Comparison of ENCODE assay signal across 27 cellular contexts in genomic region chr1:7285856-7286454, GRCh38.
A peak's percentile ranks its signal among the peaks of the same experiment; 100 is the strongest.
DNase-seq lines count a peak whose midpoint lies in the region; ATAC-seq, FAIRE-seq and TF ChIP-seq lines count a peak whose summit lies in the region.
"Had no signal": no experiment of that assay in that cellular context is flagged by ENCODE, and none has a peak within 500 bp of the region (broad histone marks: within the 10 kb centered on the region; RNA-seq: fewer than 3 reads in every experiment).

No MANE protein-coding gene starts in this region.

- no peak overlapping the region for H4K8ac ChIP-seq in neuronal stem cell (ENCODE audit: low read depth, low read length)

- no peak for DNase-seq in HepG2 (ENCODE audit: low spot score)
- no peak for DNase-seq in right lobe of liver
- DNase-seq in endodermal cell, result peak; percentile 25
- DNase-seq in neuronal stem cell (ENCODE audit: low spot score), result no peak
- DNase-seq in ureter (ENCODE audit: low spot score), result peak; percentile 34
- DNase-seq in stimulated activated naive CD8-positive, alpha-beta T cell treated with anti-CD3 and anti-CD28 coated beads, Interleukin-15, Interleukin-2, amounts not matched to agents 100 U/mL and 50 U/mL, for 24 hours, result no peak
- no peak for DNase-seq in left ventricle myocardium inferior
- no peak for DNase-seq in frontal cortex (ENCODE audit: low spot score in 2 of 2)
- DNase-seq: 8988T; ACHN; AML-193; BE2C; CD4-positive, alpha-beta T cell; CD8-positive, alpha-beta memory T cell; DMS 273 treated with DMSO at 0.1 percent for 48 hours; DMS79; GF-D8; HFFc6 had no signal

- no peaks in the 10 kb centered on the region for H3K4me1 ChIP-seq in HepG2 (ENCODE audit: insufficient read depth, low read length)
- no peaks in the 10 kb centered on the region for H3K4me1 ChIP-seq in right lobe of liver
- no peaks in the 10 kb centered on the region for H3K4me1 ChIP-seq in endodermal cell (ENCODE audit: control insufficient read depth, insufficient read depth, low read length)
- H3K4me1 ChIP-seq in neuronal stem cell (ENCODE audit: control insufficient read depth in 2 of 2, insufficient read depth in 1 of 2, low read depth in 1 of 2, low read length in 2 of 2), result peaks cover 0 to 1% of the 10 kb centered on the region in 2 donors
- H3K4me1 ChIP-seq in left ventricle myocardium inferior, result peaks cover 3% of the 10 kb centered on the region
- H3K4me1 ChIP-seq: BE2C; BLaER1 treated with 17β-estradiol and CSF1 and Interleukin-3, amounts not matched to agents 10 nM and 100 nM; HAP-1 had no signal

- H2BK120ac ChIP-seq in neuronal stem cell (ENCODE audit: low read depth, low read length), result no peak overlapping the region

- H3K27ac ChIP-seq in HepG2 (ENCODE audit: extremely low read length, insufficient read depth, low read length) (no peak overlapping the region), right lobe of liver (no peak overlapping the region), endodermal cell (ENCODE audit: low read depth, low read length) (no peak overlapping the region), neuronal stem cell (replicated peaks; ENCODE audit: low read length) (no peak overlapping the region), left ventricle myocardium inferior (replicated peaks) (no peak overlapping the region)
- H3K27ac ChIP-seq: BLaER1 treated with 17β-estradiol and CSF1 and Interleukin-3, amounts not matched to agents 10 nM and 100 nM had no signal

- H3K79me2 ChIP-seq in HepG2 (ENCODE audit: insufficient read depth, low read length), result no peaks in the 10 kb centered on the region

- H3K4me2 ChIP-seq in HepG2 (ENCODE audit: low read depth, low read length) (no peak overlapping the region), neuronal stem cell (ENCODE audit: insufficient read depth, low read length, poor library complexity, severe bottlenecking) (no peak overlapping the region)
- H3K4me2 ChIP-seq: A549; BLaER1 treated with 17β-estradiol and CSF1 and Interleukin-3, amounts not matched to agents 10 nM and 100 nM; GM23338 had no signal

- H3K27me3 Mint-ChIP-seq in endodermal cell (ENCODE audit: insufficient read depth), result no peaks in the 10 kb centered on the region

- no peak overlapping the region for H2AK5ac ChIP-seq in neuronal stem cell (ENCODE audit: low read depth, low read length)

- H4K20me1 ChIP-seq in HepG2 (ENCODE audit: insufficient read depth, low read length), result no peaks in the 10 kb centered on the region
- H4K20me1 ChIP-seq: BLaER1 treated with 17β-estradiol and CSF1 and Interleukin-3, amounts not matched to agents 10 nM and 100 nM had no signal

- H2BK5ac ChIP-seq in neuronal stem cell (ENCODE audit: low read length), result no peak overlapping the region

- POLR2A ChIA-PET in HepG2 (lab: Yijun Ruan, JAX), result no interaction called here

- TF ChIP-seq POLR2A in HepG2 (IDR thresholded peaks at IDR 0.05; ENCODE audit: insufficient read depth in 1 of 2, low read depth in 2 of 2, low read length in 2 of 2) (no peak), right lobe of liver (IDR thresholded peaks at IDR 0.05) (no peak)

- H3K23ac ChIP-seq in neuronal stem cell (ENCODE audit: low read depth, low read length, poor library complexity), result no peak overlapping the region

- H3K9me3 Mint-ChIP-seq in endodermal cell, result no peaks in the 10 kb centered on the region
- H3K9me3 Mint-ChIP-seq: CD4-positive, alpha-beta T cell; GM23338 had no signal

- FAIRE-seq in HepG2 (lab: Jason Lieb, UNC) (no peak), frontal cortex (lab: Jason Lieb, UNC) (no peak)
- FAIRE-seq: A549, D721Med, GM12891, GM18507, H54 had no signal

- H3K36me3 ChIP-seq in HepG2 (replicated peaks in 1 of 2; ENCODE audit: control insufficient read depth in 1 of 2, insufficient read depth in 2 of 2, low read length in 2 of 2), result no peaks in the 10 kb centered on the region
- no peaks in the 10 kb centered on the region for H3K36me3 ChIP-seq in right lobe of liver
- H3K36me3 ChIP-seq in endodermal cell (ENCODE audit: control insufficient read depth, insufficient read depth, low read length), result no peaks in the 10 kb centered on the region
- no peaks in the 10 kb centered on the region for H3K36me3 ChIP-seq in neuronal stem cell (replicated peaks in 1 of 2; ENCODE audit: control insufficient read depth in 2 of 2, insufficient read depth in 2 of 2, low read length in 2 of 2)
- no peaks in the 10 kb centered on the region for H3K36me3 ChIP-seq in left ventricle myocardium inferior
- H3K36me3 ChIP-seq: BE2C; BLaER1 treated with 17β-estradiol and CSF1 and Interleukin-3, amounts not matched to agents 10 nM and 100 nM; HAP-1 had no signal

- ATAC-seq in HepG2 (no peak), right lobe of liver (no peak)
- no peak for ATAC-seq in stimulated activated naive CD8-positive, alpha-beta T cell treated with anti-CD3 and anti-CD28 coated beads, Interleukin-15, Interleukin-2, amounts not matched to agents 100 U/mL and 50 U/mL, for 24 hours
- ATAC-seq: A549, GM23338 had no signal

- no peak overlapping the region for H3K27ac Mint-ChIP-seq in endodermal cell
- H3K27ac Mint-ChIP-seq: CD14-positive monocyte; CD4-positive, alpha-beta T cell; CD8-positive, alpha-beta memory T cell; GM23338 had no signal

- no peak overlapping the region for H4K91ac ChIP-seq in neuronal stem cell (ENCODE audit: low read depth, low read length, poor library complexity)

- no peak overlapping the region for H3K14ac ChIP-seq in neuronal stem cell (ENCODE audit: low read length)

- no peak overlapping the region for H3K4ac ChIP-seq in neuronal stem cell (ENCODE audit: low read length)

- no peaks in the 10 kb centered on the region for H3K9me3 ChIP-seq in HepG2 (ENCODE audit: low read length)
- H3K9me3 ChIP-seq in right lobe of liver, result no peaks in the 10 kb centered on the region
- H3K9me3 ChIP-seq in endodermal cell (ENCODE audit: control insufficient read depth, low read length), result no peaks in the 10 kb centered on the region
- no peaks in the 10 kb centered on the region for H3K9me3 ChIP-seq in neuronal stem cell (replicated peaks in 1 of 2; ENCODE audit: control insufficient read depth in 2 of 2, insufficient read depth in 1 of 2, low read depth in 1 of 2, low read length in 2 of 2)
- no peaks in the 10 kb centered on the region for H3K9me3 ChIP-seq in left ventricle myocardium inferior (replicated peaks)
- H3K9me3 ChIP-seq: A549, BE2C, HAP-1 had no signal

- no peak overlapping the region for H2BK12ac ChIP-seq in neuronal stem cell (ENCODE audit: low read length)

- H3K36me3 Mint-ChIP-seq in endodermal cell (ENCODE audit: low read depth), result no peaks in the 10 kb centered on the region
- H3K36me3 Mint-ChIP-seq: CD14-positive monocyte; CD8-positive, alpha-beta memory T cell had no signal

- H3K9ac ChIP-seq in HepG2 (ENCODE audit: insufficient read depth, low read depth, low read length) (no peak overlapping the region), endodermal cell (ENCODE audit: extremely low read depth, low read length, poor library complexity, severe bottlenecking) (no peak overlapping the region), neuronal stem cell (ENCODE audit: low read depth, low read length, poor library complexity) (no peak overlapping the region)
- H3K9ac ChIP-seq: BLaER1 treated with 17β-estradiol and CSF1 and Interleukin-3, amounts not matched to agents 10 nM and 100 nM had no signal

- BruUV-seq in HepG2 (replicated peaks; lab: Mats Ljungman, UMichigan), result no TSS peak

- TF ChIP-seq EP300 in HepG2 (IDR thresholded peaks at IDR 0.05; ENCODE audit: low read depth in 2 of 2, low read length in 2 of 2), result no peak
- no peak for TF ChIP-seq EP300 in HepG2 (CRISPR knock-in tag; IDR thresholded peaks at IDR 0.05; ENCODE audit: borderline replicate concordance)

- H3K18ac ChIP-seq in neuronal stem cell (ENCODE audit: low read length), result peak overlapping the region; percentile 2

- H3K4me3 ChIP-seq in HepG2 (replicated peaks in 1 of 3; ENCODE audit: insufficient read depth in 1 of 3, low read depth in 2 of 3, low read length in 3 of 3) (no peak overlapping the region), right lobe of liver (no peak overlapping the region), endodermal cell (ENCODE audit: low read length) (no peak overlapping the region), neuronal stem cell (ENCODE audit: low read length in 2 of 2) (no peak overlapping the region), left ventricle myocardium inferior (no peak overlapping the region)
- H3K4me3 ChIP-seq: A549; BLaER1 treated with 17β-estradiol and CSF1 and Interleukin-3, amounts not matched to agents 10 nM and 100 nM; GM23338; HAP-1 had no signal

- CTCF ChIA-PET in HepG2 (lab: Yijun Ruan, JAX; ENCODE audit: low intra/inter-chr PET ratio, low total read pairs), result no interaction called here

- 2% methylated on average over 7 of the region's 10 CpGs for WGBS in HepG2 (ENCODE audit: low lambda C conversion rate)
- 54% methylated on average over 5 of the region's 10 CpGs for WGBS in right lobe of liver (ENCODE audit: insufficient coverage, low coverage, low lambda C conversion rate, missing lambda C conversion rate)
- WGBS in endodermal cell (ENCODE audit: insufficient coverage in 1 of 2, insufficient read length in 1 of 2), 2 experiments, result 92 to 94% methylated on average over 10 of the region's 10 CpGs
- no CpG with 5 or more reads among the region's 10 CpGs for WGBS in neuronal stem cell (ENCODE audit: extremely low coverage in 2 of 2, insufficient read length in 2 of 2, insufficient replicate concordance in 1 of 2), 2 donors

- no peak overlapping the region for H2BK15ac ChIP-seq in neuronal stem cell (ENCODE audit: low read length)

- H3K27me3 ChIP-seq in HepG2 (ENCODE audit: control insufficient read depth in 1 of 2, insufficient read depth in 2 of 2, low read length in 2 of 2) (peaks cover 0 to 17% of the 10 kb centered on the region in 2 experiments; a peak in 2 of 5 replicates), right lobe of liver (no peaks in the 10 kb centered on the region), endodermal cell (ENCODE audit: control insufficient read depth, insufficient read depth, low read length, poor library complexity, severe bottlenecking) (no peaks in the 10 kb centered on the region), neuronal stem cell (ENCODE audit: control insufficient read depth in 3 of 3, insufficient read depth in 3 of 3, low read depth in 1 of 3, low read length in 3 of 3) (peaks cover 0 to 1% (median 0%) of the 10 kb centered on the region in 3 experiments), left ventricle myocardium inferior (ENCODE audit: low read depth) (no peaks in the 10 kb centered on the region)
- H3K27me3 ChIP-seq: BE2C; BLaER1 treated with 17β-estradiol and CSF1 and Interleukin-3, amounts not matched to agents 10 nM and 100 nM had no signal

- no peaks in the 10 kb centered on the region for H3K4me1 Mint-ChIP-seq in endodermal cell
- H3K4me1 Mint-ChIP-seq: CD14-positive monocyte; CD8-positive, alpha-beta memory T cell had no signal

- no peak for TF ChIP-seq CTCF in HepG2 (CRISPR knock-in tag; IDR thresholded peaks at IDR 0.05)
- no peak for TF ChIP-seq CTCF in right lobe of liver (IDR thresholded peaks at IDR 0.05)
- no peak for TF ChIP-seq CTCF in endodermal cell (conservative IDR thresholded peaks at IDR 0.05)
- TF ChIP-seq CTCF in left ventricle myocardium inferior (IDR thresholded peaks at IDR 0.05; ENCODE audit: borderline replicate concordance), result no peak

- H3K4me3 Mint-ChIP-seq in endodermal cell, result no peak overlapping the region
- H3K4me3 Mint-ChIP-seq: CD14-positive monocyte; CD4-positive, alpha-beta T cell; CD8-positive, alpha-beta memory T cell; GM23338; HFFc6 had no signal

- H3K79me1 ChIP-seq in neuronal stem cell (ENCODE audit: low read depth, low read length), result no peaks in the 10 kb centered on the region

- H2AFZ ChIP-seq in HepG2 (ENCODE audit: low read length) (no peak overlapping the region), neuronal stem cell (ENCODE audit: low read length) (no peak overlapping the region)
- H2AFZ ChIP-seq: GM23338 had no signal

- intact Hi-C loops in HepG2 (cut with micrococcal nuclease; ENCODE audit: unreplicated experiment) (no loop called here), right lobe of liver (cut with DNase I) (no loop called here), left ventricle myocardium inferior (cut with micrococcal nuclease) (no loop called here)

- TF ChIP-seq RAD21 in HepG2 (CRISPR knock-in tag; IDR thresholded peaks at IDR 0.05), result no peak

- in situ Hi-C loops in HepG2 (cut with HindIII; ENCODE audit: extremely low pct_ligation_motif_present, low pct_unique_long_range_greater_than_20kb), result no loop called here

Comparison
In these comparisons a context has a peak if more than half of its experiments do, and no peak if none do; other contexts are left out.
1. DNase-seq: peak in endodermal cell (single experiment) and ureter (single experiment); none in HepG2 (single experiment), right lobe of liver (0 of 3), neuronal stem cell (single experiment), stimulated activated naive CD8-positive, alpha-beta T cell treated with anti-CD3 and anti-CD28 coated beads, Interleukin-15, Interleukin-2, amounts not matched to agents 100 U/mL and 50 U/mL, for 24 hours (single experiment), left ventricle myocardium inferior (single experiment) and frontal cortex (0 of 2).